In genomic region chr5:178859625-178860521, GRCh38 we compare ENCODE assay signal across 1 cellular context.
TF ChIP-seq lines count a peak whose summit lies in the region.

ZNF354B (plus strand) TSS chr5:178859953; CDS start chr5:178861048, 1,095 bp downstream.

TF ChIP-seq in K562, 482 proteins besides CTCF, POLR2A, EP300 and RAD21 (continued from another document and continues in another):
- TF ChIP-seq CLOCK (CRISPR knock-in tag; IDR thresholded peaks at IDR 0.05; ENCODE audit: borderline replicate concordance) (no peak), VEZF1 (CRISPR knock-in tag; IDR thresholded peaks at IDR 0.05) (peak; percentile 92), ZNF79 (CRISPR knock-in tag; IDR thresholded peaks at IDR 0.05; ENCODE audit: low read depth) (no peak), BCOR (IDR thresholded peaks at IDR 0.05) (no peak), NFIC (IDR thresholded peaks at IDR 0.05) (no peak), BACH1 (tag; IDR thresholded peaks at IDR 0.05) (no peak), CREB5 (CRISPR knock-in tag; IDR thresholded peaks at IDR 0.05) (no peak), CCAR2 (IDR thresholded peaks at IDR 0.05; ENCODE audit: low read depth, low read length) (no peak), CTCFL (IDR thresholded peaks at IDR 0.05; ENCODE audit: borderline replicate concordance, insufficient read depth, low read depth, low read length, poor library complexity, severe bottlenecking) (peak; percentile 51), ZFP36 (IDR thresholded peaks at IDR 0.05; ENCODE audit: low read depth, low read length, partially characterized antibody) (peak; percentile 32), ZNF830 (CRISPR knock-in tag; IDR thresholded peaks at IDR 0.05) (no peak), ZBTB33 (CRISPR knock-in tag; IDR thresholded peaks at IDR 0.05) (no peak), RERE (CRISPR knock-in tag; IDR thresholded peaks at IDR 0.05; ENCODE audit: borderline replicate concordance) (0 out of 2 replicates have a peak, but pooled peaks have one; percentile 29), TFE3 (CRISPR knock-in tag; IDR thresholded peaks at IDR 0.05) (peak; percentile 68), SREBF2 (CRISPR knock-in tag; IDR thresholded peaks at IDR 0.05) (no peak), CBX8 (IDR thresholded peaks at IDR 0.05; ENCODE audit: borderline replicate concordance, extremely low read depth, low read depth, low read length, poor library complexity, severe bottlenecking) (no peak), POU5F1 (IDR thresholded peaks at IDR 0.05; ENCODE audit: borderline replicate concordance, low read depth, low read length, partially characterized antibody) (no peak), POLR3A (IDR thresholded peaks at IDR 0.05; ENCODE audit: borderline replicate concordance, extremely low read depth, insufficient read depth, insufficient read length) (no peak), NUFIP1 (IDR thresholded peaks at IDR 0.05; ENCODE audit: partially characterized antibody) (no peak), DACH1 (IDR thresholded peaks at IDR 0.05; ENCODE audit: partially characterized antibody) (no peak), KDM1A (IDR thresholded peaks at IDR 0.05) (no peak), CEBPB (tag; IDR thresholded peaks at IDR 0.05) (no peak), ZBTB9 (CRISPR knock-in tag; IDR thresholded peaks at IDR 0.05) (0 out of 2 replicates have a peak, but pooled peaks have one; percentile 47), ZNF655 (CRISPR knock-in tag; IDR thresholded peaks at IDR 0.05) (no peak), KAT8 (IDR thresholded peaks at IDR 0.05; ENCODE audit: low read depth) (no peak), HMG20B (CRISPR knock-in tag; IDR thresholded peaks at IDR 0.05) (no peak), TCF3 (CRISPR knock-in tag; IDR thresholded peaks at IDR 0.05) (peak; percentile 21; the same call in 1 of the 2 replicates), PKNOX1 (IDR thresholded peaks at IDR 0.05) (no peak), SMARCA5 (IDR thresholded peaks at IDR 0.05) (no peak), ZBTB34 (CRISPR knock-in tag; IDR thresholded peaks at IDR 0.05) (no peak), ZNF24 (IDR thresholded peaks at IDR 0.05) (no peak), TEAD1 (CRISPR knock-in tag; IDR thresholded peaks at IDR 0.05) (peak in 1 of 2 experiments; percentile 27; a peak in 1 of 4 replicates), ZNF217 (CRISPR knock-in tag; IDR thresholded peaks at IDR 0.05) (no peak), ZNF717 (CRISPR knock-in tag; IDR thresholded peaks at IDR 0.05) (no peak), MCM2 (IDR thresholded peaks at IDR 0.05; ENCODE audit: low read depth) (no peak), HDAC1 (IDR thresholded peaks at IDR 0.05) (peak in 1 of 2 experiments; percentile 57; a peak in 1 of 4 replicates), ZNF778 (CRISPR knock-in tag; IDR thresholded peaks at IDR 0.05) (no peak)
